ENCODE assay signal across 2 cellular contexts in genomic region chr3:126348308-126348920, GRCh38.
A peak's percentile ranks its signal among the peaks of the same experiment; 100 is the strongest.
TF ChIP-seq lines count a peak whose summit lies in the region.

No MANE protein-coding gene starts in this region.

TF ChIP-seq in GM12878, 131 proteins besides CTCF, POLR2A, EP300 and RAD21 (continues in another document):
- no peak for TF ChIP-seq NFIC (IDR thresholded peaks at IDR 0.05; ENCODE audit: low read depth, low read length)
- no peak for TF ChIP-seq RELB (IDR thresholded peaks at IDR 0.05; ENCODE audit: low read depth)
- no peak for TF ChIP-seq MLLT1 (IDR thresholded peaks at IDR 0.05)
- no peak for TF ChIP-seq MTA2 (IDR thresholded peaks at IDR 0.05; ENCODE audit: low read depth)
- no peak for TF ChIP-seq SRF (IDR thresholded peaks at IDR 0.05; ENCODE audit: low read depth in 2 of 2, low read length in 2 of 2)
- no peak for TF ChIP-seq CEBPZ (IDR thresholded peaks at IDR 0.05; ENCODE audit: low read depth, low read length)
- no peak for TF ChIP-seq SIN3A (IDR thresholded peaks at IDR 0.05; ENCODE audit: low read depth, low read length)
- TF ChIP-seq IRF5 (IDR thresholded peaks at IDR 0.05; ENCODE audit: borderline replicate concordance) = no peak
- no peak for TF ChIP-seq SMARCA5 (IDR thresholded peaks at IDR 0.05)
- no peak for TF ChIP-seq RBBP5 (conservative IDR thresholded peaks at IDR 0.05)
- no peak for TF ChIP-seq BCL3 (IDR thresholded peaks at IDR 0.05; ENCODE audit: borderline replicate concordance, insufficient read depth, low read depth, low read length, poor library complexity, severe bottlenecking)
- no peak for TF ChIP-seq NFXL1 (IDR thresholded peaks at IDR 0.05; ENCODE audit: borderline replicate concordance)
- no peak for TF ChIP-seq YBX1 (IDR thresholded peaks at IDR 0.05)
- no peak for TF ChIP-seq KLF5 (IDR thresholded peaks at IDR 0.05; ENCODE audit: partially characterized antibody)
- TF ChIP-seq ZNF622 (IDR thresholded peaks at IDR 0.05) = no peak
- no peak for TF ChIP-seq HSF1 (IDR thresholded peaks at IDR 0.05; ENCODE audit: low read depth, low read length)

TF ChIP-seq in HepG2, 621 proteins besides CTCF, POLR2A, EP300 and RAD21:
- TF ChIP-seq ZNF772 (CRISPR knock-in tag; IDR thresholded peaks at IDR 0.05) = no peak
- TF ChIP-seq SMC3 (IDR thresholded peaks at IDR 0.05; ENCODE audit: low read length) = peak; percentile 26; the same call in 1 of the 2 replicates
- no peak for TF ChIP-seq MLLT10 (CRISPR knock-in tag; IDR thresholded peaks at IDR 0.05)
- TF ChIP-seq ZBTB33 (CRISPR knock-in tag; IDR thresholded peaks at IDR 0.05) = peak; percentile 6; the same call in 1 of the 2 replicates
- TF ChIP-seq ARID5B (CRISPR knock-in tag; IDR thresholded peaks at IDR 0.05) = no peak
